ENCODE assay signal across 7 cellular contexts in the genomic region with DNA sequence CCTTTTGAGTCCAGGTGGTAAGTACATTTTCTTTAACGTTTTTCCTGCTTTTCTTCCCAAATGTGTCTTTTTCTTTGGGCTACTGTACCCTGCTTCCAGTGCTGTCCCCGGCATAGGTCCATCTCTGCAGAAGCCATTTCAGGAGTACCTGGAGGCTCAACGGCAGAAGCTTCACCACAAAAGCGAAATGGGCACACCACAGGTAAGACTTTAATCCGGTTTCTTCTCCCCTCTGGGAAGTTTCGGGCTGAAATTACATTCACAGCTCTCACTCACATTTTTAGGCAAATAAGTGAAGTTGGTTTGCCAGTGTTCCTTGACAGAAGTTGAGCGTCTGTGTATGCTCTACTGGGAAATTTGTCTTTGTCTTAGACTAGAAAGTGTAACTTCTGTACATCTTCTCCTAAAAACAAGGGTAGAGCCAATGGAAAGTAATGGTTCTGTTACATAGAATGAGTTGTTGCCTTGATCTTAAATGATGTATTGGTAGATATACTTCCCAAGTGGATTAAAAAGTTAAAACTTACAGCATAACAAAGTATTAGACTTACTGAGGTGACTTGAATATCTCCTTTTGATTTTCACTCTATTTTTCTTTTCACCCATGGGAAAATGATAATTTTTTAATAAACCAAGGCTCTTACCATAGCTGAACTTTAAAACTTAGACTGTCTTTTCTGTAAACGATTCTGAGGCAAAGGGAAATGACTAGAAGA. TPM values are rescaled to one million over a fixed set of nuclear protein-coding genes. Genes with fewer than 3 reads are reported as not detected.
DNase-seq lines count a peak whose midpoint lies in the region; ATAC-seq and TF ChIP-seq lines count a peak whose summit lies in the region.

No MANE protein-coding gene starts in this region.

- ATAC-seq in HG03045 (IDR thresholded peaks at IDR 0.05; ENCODE audit: unreplicated experiment) (no peak), left lobe of liver (no peak)

- CTCF ChIA-PET in HEK293 (lab: Yijun Ruan, JAX): interaction anchor here (0.6 to 3.4 kb wide), 12 partner anchors 9 to 104 kb away, joined by 3 to 48 read pairs (median 4); no protein-coding TSS in a partner anchor

- H3K4me1 ChIP-seq in HEK293 (ENCODE audit: control insufficient read depth, insufficient read depth, low read length) (peaks cover 17% of the 10 kb centered on the region), muscle layer of colon (ENCODE audit: insufficient read depth, low read length) (no peaks in the 10 kb centered on the region)

- DNase-seq in SK-MEL-5 (ENCODE audit: low read depth, low spot score) (peak; percentile 83), dermis blood vessel endothelial cell (peak; percentile 49), left lobe of liver (ENCODE audit: low spot score) (no peak)
- DNase-seq in activated CD4-positive, CD25-positive, alpha-beta regulatory T cell (lab: John Stamatoyannopoulos, UW): no peak

- POLR2A ChIA-PET in HEK293 (lab: Yijun Ruan, JAX): interaction anchor here (0.7 to 3.6 kb wide), 23 partner anchors 8 to 685 kb away, joined by 3 to 63 read pairs (median 5); partner anchors contain the start of genes PTRH2, RPS6KB1, TUBD1 and VMP1

- H3K27ac ChIP-seq in HEK293 (ENCODE audit: extremely low read depth, low read depth, low read length) (peak overlapping the region; percentile 95), muscle layer of colon (ENCODE audit: low read depth, low read length) (peak overlapping the region; percentile 75)

- H3K4me3 ChIP-seq in HEK293 (ENCODE audit: low read depth, low read length): peak overlapping the region; percentile 70
- peak overlapping the region; percentile 66 to 99 for H3K4me3 ChIP-seq in muscle layer of colon (ENCODE audit: low read depth in 1 of 2, low read length in 2 of 2)

- no peaks in the 10 kb centered on the region for H3K27me3 ChIP-seq in muscle layer of colon (ENCODE audit: control insufficient read depth in 1 of 2, insufficient read depth in 2 of 2, low read length in 2 of 2)

- in situ Hi-C loops in SK-MEL-5 (cut with HindIII; ENCODE audit: low pct_unique_long_range_greater_than_20kb, low sequenced_read_pairs): no loop called here

- H3K36me3 ChIP-seq in HEK293 (ENCODE audit: control insufficient read depth in 2 of 2, insufficient read depth in 1 of 2, low read length in 2 of 2) (peaks cover 0 to 27% of the 10 kb centered on the region in 2 experiments; a peak in 2 of 3 replicates), muscle layer of colon (ENCODE audit: insufficient read depth, low read length) (peaks cover 16% of the 10 kb centered on the region)

- TF ChIP-seq CTCF in HEK293 (tag by site-specific recombination; IDR thresholded peaks at IDR 0.05): no peak

- H3K9me3 ChIP-seq in HEK293 (ENCODE audit: control insufficient read depth, insufficient read depth, low read depth, low read length) (no peaks in the 10 kb centered on the region), muscle layer of colon (ENCODE audit: low read length) (no peaks in the 10 kb centered on the region)

- peak overlapping the region; percentile 100 for H3K9ac ChIP-seq in muscle layer of colon (ENCODE audit: low read length)

TF ChIP-seq in HEK293, 187 proteins besides CTCF, POLR2A, EP300 and RAD21:
- TF ChIP-seq ZBTB11 (tag by site-specific recombination; conservative IDR thresholded peaks at IDR 0.05; ENCODE audit: low read depth) (no peak), ZNF266 (tag by site-specific recombination; IDR thresholded peaks at IDR 0.05; ENCODE audit: low read depth) (no peak), ZNF292 (tag by site-specific recombination; IDR thresholded peaks at IDR 0.05; ENCODE audit: borderline replicate concordance, low read depth) (peak; percentile 3; the same call in 1 of the 2 replicates), ZNF324 (tag by site-specific recombination; IDR thresholded peaks at IDR 0.05) (no peak), ZFHX2 (tag by site-specific recombination; conservative IDR thresholded peaks at IDR 0.05) (no peak), PRDM1 (tag by site-specific recombination; IDR thresholded peaks at IDR 0.05) (peak; percentile 62), PRDM4 (tag by site-specific recombination; IDR thresholded peaks at IDR 0.05) (no peak), KLF7 (tag by site-specific recombination; IDR thresholded peaks at IDR 0.05; ENCODE audit: borderline replicate concordance) (no peak), ZNF175 (tag by site-specific recombination; IDR thresholded peaks at IDR 0.05) (no peak)

RNA-seq across cellular contexts. Expression of gene TUBD1, which starts 54.4 kb away (rescaled TPM):
- total RNA-seq in SK-MEL-5 (2014; rRNA removed; shearing (Covaris generic)): 7.3 and 7.4 TPM in 2 replicates
- 9.5 and 11.3 TPM in 2 replicates for polyA plus RNA-seq in SK-MEL-5 (2015; cell fraction: cytosol; rRNA removed)
- polyA plus RNA-seq in SK-MEL-5 (2015; cell fraction: nucleus; rRNA removed): 12.5 and 14.7 TPM in 2 replicates
- total RNA-seq in dermis blood vessel endothelial cell (8.7 and 8.9 TPM in 2 replicates), left lobe of liver (6.2 TPM)

RNA-seq across cellular contexts. Expression of gene RPS6KB1, which starts 54.6 kb away (rescaled TPM):
- total RNA-seq in SK-MEL-5 (2014; rRNA removed; shearing (Covaris generic)): 29.6 TPM in 2 replicates
- polyA plus RNA-seq in SK-MEL-5 (2015; cell fraction: cytosol; rRNA removed): 19.6 and 27.1 TPM in 2 replicates
- 57.3 and 95.7 TPM in 2 replicates for polyA plus RNA-seq in SK-MEL-5 (2015; cell fraction: nucleus; rRNA removed)
- total RNA-seq in dermis blood vessel endothelial cell (22.5 and 26.1 TPM in 2 replicates), left lobe of liver (16.4 TPM)

Comparison
In these comparisons a context has a peak if more than half of its experiments do, and no peak if none do; other contexts are left out.
1. DNase-seq: peak in SK-MEL-5 (single experiment) and dermis blood vessel endothelial cell (single experiment); none in activated CD4-positive, CD25-positive, alpha-beta regulatory T cell (0 of 4) and left lobe of liver (single experiment).